In genomic region chr17:41666708-41667279, GRCh38 we compare ENCODE assay signal across 8 cellular contexts. TPM values are rescaled to one million over a fixed set of nuclear protein-coding genes. Genes with fewer than 3 reads are reported as not detected.
DNase-seq lines count a peak whose midpoint lies in the region; ATAC-seq and TF ChIP-seq lines count a peak whose summit lies in the region.

No MANE protein-coding gene starts in this region.

- in situ Hi-C loops in GM13976 (cut with MboI; ENCODE audit: low sequenced_read_pairs, unreplicated experiment): loop anchor here (10.0 to 25.0 kb wide), 2 partner anchors 122 to 754 kb away; no protein-coding TSS in a partner anchor

- ATAC-seq in HG03095 (IDR thresholded peaks at IDR 0.05; ENCODE audit: unreplicated experiment): peak; percentile 44
- ATAC-seq in HG03460 (IDR thresholded peaks at IDR 0.05; ENCODE audit: unreplicated experiment): no peak

- H3K27me3 ChIP-seq in layer of hippocampus (ENCODE audit: control insufficient read depth, insufficient read depth, low read length): no peaks in the 10 kb centered on the region

- H3K27ac ChIP-seq in layer of hippocampus (ENCODE audit: low read depth, low read length): peak overlapping the region; percentile 71

- DNase-seq in GM13976 (ENCODE audit: low spot score): peak; percentile 88
- peak; percentile 25 for DNase-seq in NCI-H2196 treated with DMSO at 0.1 percent for 48 hours (lab: John Stamatoyannopoulos, UW; ENCODE audit: unreplicated experiment)
- DNase-seq in activated CD4-positive, CD25-positive, alpha-beta regulatory T cell treated with anti-CD3 and anti-CD28 coated beads, Interleukin-2, amount 50 U/mL, for 72 hours: peak; percentile 91
- peak; percentile 89 for DNase-seq in cerebellum (ENCODE audit: low spot score)
- peak; percentile 90 for DNase-seq in stimulated activated CD4-positive, alpha-beta T cell treated with anti-CD3 and anti-CD28 coated beads, Interleukin-1b, Interleukin-23, amount 100 ng/mL, for 48 hours

- TF ChIP-seq CTCF in GM13976 (IDR thresholded peaks at IDR 0.05; ENCODE audit: borderline replicate concordance, control extremely low read depth, extremely low read depth, insufficient read depth, missing control alignments): peak; percentile 97

RNA-seq across cellular contexts. Expression of gene EIF1, which starts 21.9 kb away (rescaled TPM):
- 79.5 TPM for total RNA-seq in cerebellum

RNA-seq across cellular contexts. Expression of gene KRT17, which starts 42.4 kb away (rescaled TPM):
- 0.27 TPM for total RNA-seq in cerebellum

RNA-seq across cellular contexts. Expression of gene GAST, which starts 45.3 kb away (rescaled TPM):
- total RNA-seq in cerebellum: not detected

RNA-seq across cellular contexts. Expression of gene KRT16, which starts 54.2 kb away (rescaled TPM):
- total RNA-seq in cerebellum: not detected

Comparison
In these comparisons a context has a peak if more than half of its experiments do, and no peak if none do; other contexts are left out.
1. DNase-seq: peak in every context shown above with its lines; median percentile 91 in activated CD4-positive, CD25-positive, alpha-beta regulatory T cell treated with anti-CD3 and anti-CD28 coated beads, Interleukin-2, amount 50 U/mL, for 72 hours; 90 in stimulated activated CD4-positive, alpha-beta T cell treated with anti-CD3 and anti-CD28 coated beads, Interleukin-1b, Interleukin-23, amount 100 ng/mL, for 48 hours; 89 in cerebellum; 88 in GM13976; 25 in NCI-H2196 treated with DMSO at 0.1 percent for 48 hours.